Comparison of ENCODE assay signal across 23 cellular contexts in the genomic region with DNA sequence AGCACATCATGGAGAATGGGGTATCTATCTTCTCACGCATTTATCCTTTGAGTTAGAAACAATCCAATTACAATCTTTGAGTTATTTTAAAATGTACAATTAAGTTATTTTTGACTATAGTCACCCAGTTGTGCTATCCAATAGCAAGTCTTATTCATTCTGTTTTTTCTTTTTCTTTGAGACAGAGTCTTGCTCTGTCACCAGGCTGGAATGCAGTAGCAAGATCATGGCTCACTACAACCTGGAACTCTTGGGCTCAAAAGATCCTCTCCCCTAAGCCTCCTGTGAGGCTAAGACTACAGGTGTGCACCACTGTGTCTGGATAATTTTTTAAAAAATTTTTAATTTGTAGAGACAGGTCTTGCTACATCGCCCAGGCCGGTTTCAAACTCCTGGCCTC.
DNase-seq lines count a peak whose midpoint lies in the region; ATAC-seq and TF ChIP-seq lines count a peak whose summit lies in the region.
"Had no signal": no experiment of that assay in that cellular context is flagged by ENCODE, and none has a peak within 500 bp of the region (broad histone marks: within the 10 kb centered on the region; RNA-seq: fewer than 3 reads in every experiment).

No MANE protein-coding gene starts in this region.

- intact Hi-C loops in Panc1 (cut with micrococcal nuclease; ENCODE audit: unreplicated experiment), result no loop called here

- no peaks in the 10 kb centered on the region for H3K36me3 ChIP-seq in Panc1 (ENCODE audit: control insufficient read depth, insufficient read depth, low read length)
- H3K36me3 ChIP-seq: gastrocnemius medialis, ovary, right lobe of liver had no signal

- no peaks in the 10 kb centered on the region for H3K27me3 ChIP-seq in Panc1 (ENCODE audit: control insufficient read depth, insufficient read depth, low read length)
- H3K27me3 ChIP-seq: gastrocnemius medialis, ovary, right lobe of liver had no signal

- DNase-seq in EL (peak; percentile 63), Panc1 (ENCODE audit: low read depth, low spot score) (no peak), chondrocyte (ENCODE audit: low spot score) (no peak), renal cortical epithelial cell (ENCODE audit: low read depth) (peak; percentile 35), GM19238 (ENCODE audit: insufficient read length, low spot score) (no peak), AG08395 (ENCODE audit: low spot score) (no peak), middle frontal gyrus (ENCODE audit: extremely low spot score, low spot score) (no peak)
- DNase-seq: activated CD4-positive, alpha-beta T cell treated with anti-CD3 and anti-CD28 coated beads for 48 hours; activated naive CD8-positive, alpha-beta T cell treated with anti-CD3 and anti-CD28 coated beads, Interleukin-2, amount 50 U/mL, for 24 hours; gastrocnemius medialis; kidney; naive thymus-derived CD8-positive, alpha-beta T cell; NCI-H1092 treated with DMSO at 0.1 percent for 48 hours; NCI-H2081 treated with DMSO at 0.1 percent for 48 hours; NCI-H524 treated with DMSO at 0.1 percent for 48 hours; ovary; right lobe of liver; SHP77; T-helper 1 cell had no signal

- CTCF ChIA-PET in Panc1 (lab: Charles Lee), result no interaction called here

- peak overlapping the region; percentile 91 for H3K27ac ChIP-seq in Panc1 (ENCODE audit: low read length)
- H3K27ac ChIP-seq: gastrocnemius medialis, KMS-11, ovary, right lobe of liver had no signal

- H3K4me1 Mint-ChIP-seq in chondrocyte (ENCODE audit: low read depth), result peaks cover 31% of the 10 kb centered on the region
- H3K4me1 Mint-ChIP-seq: stimulated activated effector memory CD8-positive, alpha-beta T cell treated with anti-CD3 and anti-CD28 coated beads, Interleukin-12 subunit alpha, Interleukin-12 subunit beta, amount 100 ng/mL, for 72 hours had no signal

- no peak for TF ChIP-seq CTCF in Panc1 (IDR thresholded peaks at IDR 0.05)
- TF ChIP-seq CTCF in chondrocyte (IDR thresholded peaks at IDR 0.05), result no peak

- H3K27ac Mint-ChIP-seq in chondrocyte (ENCODE audit: unreplicated experiment), result peak overlapping the region; percentile 75
- H3K27ac Mint-ChIP-seq: activated naive CD8-positive, alpha-beta T cell treated with anti-CD3 and anti-CD28 coated beads, Interleukin-2, amount 50 U/mL, for 24 hours; memory B cell; stimulated activated effector memory CD8-positive, alpha-beta T cell treated with anti-CD3 and anti-CD28 coated beads, Interleukin-12 subunit alpha, Interleukin-12 subunit beta, amount 100 ng/mL, for 72 hours had no signal

- no peaks in the 10 kb centered on the region for H3K27me3 Mint-ChIP-seq in chondrocyte (ENCODE audit: low read depth)
- H3K27me3 Mint-ChIP-seq: activated naive CD8-positive, alpha-beta T cell treated with anti-CD3 and anti-CD28 coated beads, Interleukin-2, amount 50 U/mL, for 24 hours; memory B cell; naive thymus-derived CD8-positive, alpha-beta T cell had no signal

- H3K4me3 Mint-ChIP-seq in chondrocyte (ENCODE audit: unreplicated experiment), result no peak overlapping the region
- H3K4me3 Mint-ChIP-seq: activated naive CD8-positive, alpha-beta T cell treated with anti-CD3 and anti-CD28 coated beads, Interleukin-2, amount 50 U/mL, for 24 hours; memory B cell; naive thymus-derived CD8-positive, alpha-beta T cell; stimulated activated effector memory CD8-positive, alpha-beta T cell treated with anti-CD3 and anti-CD28 coated beads, Interleukin-12 subunit alpha, Interleukin-12 subunit beta, amount 100 ng/mL, for 72 hours had no signal

- in situ Hi-C loops in Panc1 (cut with HindIII; ENCODE audit: low pct_unique_long_range_greater_than_20kb, low sequenced_read_pairs), result no loop called here

- POLR2A ChIA-PET in Panc1 (lab: Charles Lee), result no interaction called here

- H3K36me3 Mint-ChIP-seq in chondrocyte (ENCODE audit: low read depth), result no peaks in the 10 kb centered on the region
- H3K36me3 Mint-ChIP-seq: memory B cell; naive thymus-derived CD8-positive, alpha-beta T cell; stimulated activated effector memory CD8-positive, alpha-beta T cell treated with anti-CD3 and anti-CD28 coated beads, Interleukin-12 subunit alpha, Interleukin-12 subunit beta, amount 100 ng/mL, for 72 hours had no signal

- H3K9me3 Mint-ChIP-seq in chondrocyte (ENCODE audit: low read depth), result peaks cover 4% of the 10 kb centered on the region
- H3K9me3 Mint-ChIP-seq: activated naive CD8-positive, alpha-beta T cell treated with anti-CD3 and anti-CD28 coated beads, Interleukin-2, amount 50 U/mL, for 24 hours; naive thymus-derived CD8-positive, alpha-beta T cell; stimulated activated effector memory CD8-positive, alpha-beta T cell treated with anti-CD3 and anti-CD28 coated beads, Interleukin-12 subunit alpha, Interleukin-12 subunit beta, amount 100 ng/mL, for 72 hours had no signal

- ATAC-seq in Panc1 (no peak), GM21526 (IDR thresholded peaks at IDR 0.05; ENCODE audit: low FRiP score, unreplicated experiment) (no peak)
- ATAC-seq: activated naive CD8-positive, alpha-beta T cell treated with anti-CD3 and anti-CD28 coated beads, Interleukin-2, amount 50 U/mL, for 24 hours; gastrocnemius medialis; naive thymus-derived CD8-positive, alpha-beta T cell; right lobe of liver; stimulated activated effector memory CD8-positive, alpha-beta T cell treated with anti-CD3 and anti-CD28 coated beads, Interleukin-12 subunit alpha, Interleukin-12 subunit beta, amount 100 ng/mL, for 72 hours had no signal

- H3K4me1 ChIP-seq in Panc1 (ENCODE audit: control insufficient read depth, insufficient read depth, low read length), result peaks cover 29% of the 10 kb centered on the region
- H3K4me1 ChIP-seq: gastrocnemius medialis, right lobe of liver had no signal

- no peak overlapping the region for H3K4me3 ChIP-seq in Panc1 (ENCODE audit: low read depth in 2 of 2, low read length in 2 of 2)
- H3K4me3 ChIP-seq: gastrocnemius medialis, ovary, right lobe of liver had no signal

- no peaks in the 10 kb centered on the region for H3K9me3 ChIP-seq in Panc1 (ENCODE audit: control insufficient read depth, insufficient read depth, low read depth, low read length)
- H3K9me3 ChIP-seq: gastrocnemius medialis, ovary, right lobe of liver had no signal

- BruUV-seq in Panc1 (replicated peaks; lab: Mats Ljungman, UMichigan), result no TSS peak

Comparison
In these comparisons a context has a peak if more than half of its experiments do, and no peak if none do; other contexts are left out.
1. DNase-seq: peak in EL (single experiment) and renal cortical epithelial cell (single experiment); none in Panc1 (single experiment), chondrocyte (single experiment), GM19238 (single experiment), AG08395 (single experiment) and middle frontal gyrus (single experiment).